Comparison of ENCODE assay signal across 8 cellular contexts in the genomic region with DNA sequence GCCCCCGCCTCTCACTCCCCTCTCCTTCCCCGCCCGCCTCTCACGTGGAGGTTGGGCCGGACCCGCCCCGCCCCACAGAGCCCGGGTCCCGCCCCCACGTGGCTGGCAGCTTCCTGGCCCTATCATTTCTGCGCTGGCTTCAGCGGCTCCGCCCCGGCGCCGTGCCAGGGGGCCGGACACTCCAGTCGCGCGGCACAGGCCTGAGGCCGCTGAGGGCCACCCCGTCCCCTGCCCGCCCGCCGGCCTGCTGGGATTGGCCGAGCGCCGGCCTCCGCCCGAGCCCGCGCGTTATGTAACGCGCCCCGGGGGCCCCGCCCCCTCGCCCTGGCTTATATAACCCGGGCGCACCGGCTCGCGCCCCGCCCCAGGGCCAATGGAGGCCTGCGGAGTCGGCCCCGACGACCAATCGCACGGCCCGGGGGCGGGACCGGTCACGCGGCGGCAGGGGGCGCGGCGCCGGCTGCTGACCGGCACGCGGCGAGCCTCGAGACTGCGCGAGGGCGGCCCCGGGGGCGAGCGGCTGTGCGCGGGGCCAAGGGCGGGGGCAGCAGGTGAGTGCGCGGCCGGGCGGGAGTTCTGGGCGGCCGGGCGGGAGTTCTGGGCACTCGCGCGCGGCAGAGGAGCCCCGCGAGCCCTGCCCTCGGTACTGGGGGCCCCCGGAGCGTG. TPM values are rescaled to one million over a fixed set of nuclear protein-coding genes. Genes with fewer than 3 reads are reported as not detected.
DNase-seq lines count a peak whose midpoint lies in the region; ATAC-seq and TF ChIP-seq lines count a peak whose summit lies in the region.

TSS of gene PER3 (plus strand) at position 466 of the 666 bp plus-strand sequence. CDS start 587 bp downstream, outside the sequence.

- DNase-seq in AG09309 (ENCODE audit: low read depth) = peak; percentile 86
- peak; percentile 92 for DNase-seq in NCI-H345 treated with DMSO at 0.1 percent for 48 hours (lab: John Stamatoyannopoulos, UW; ENCODE audit: unreplicated experiment)
- peak; percentile 79 to 83 for DNase-seq in activated CD4-positive, alpha-beta T cell treated with anti-CD3 and anti-CD28 coated beads for 24 hours (ENCODE audit: low read depth in 2 of 2)
- DNase-seq in cerebellum (ENCODE audit: low spot score) = peak; percentile 96
- peak; percentile 80 for DNase-seq in kidney epithelial cell (ENCODE audit: low read depth)
- peak; percentile 85 to 87 for DNase-seq in stimulated activated CD4-positive, alpha-beta T cell treated with anti-CD3 and anti-CD28 coated beads, Interleukin-15, amount 100 ng/mL, for 1 hour (ENCODE audit: low read depth in 1 of 2, low spot score in 1 of 2)

- in situ Hi-C loops in GM18951 (cut with MboI; ENCODE audit: low sequenced_read_pairs, unreplicated experiment) = no loop called here

- TF ChIP-seq POLR2A in GM18951 (IDR thresholded peaks at IDR 0.05; ENCODE audit: extremely low read depth, insufficient read depth, insufficient read length) = peak; percentile 37

- peak; percentile 92 for ATAC-seq in HG03175 (IDR thresholded peaks at IDR 0.05; ENCODE audit: unreplicated experiment)

- H3K36me3 ChIP-seq in kidney epithelial cell (ENCODE audit: control insufficient read depth, insufficient read depth, low read length) = no peaks in the 10 kb centered on the region

- H3K4me3 ChIP-seq in AG09309 (ENCODE audit: control insufficient read depth, low read depth, low read length) (peak within 1 kb of the TSS; percentile 65), kidney epithelial cell (ENCODE audit: low read depth, low read length) (peak within 1 kb of the TSS; percentile 55)

- H3K27me3 ChIP-seq in kidney epithelial cell (ENCODE audit: control insufficient read depth, insufficient read depth, low read length) = no peaks in the 10 kb centered on the region

- TF ChIP-seq CTCF in AG09309 (IDR thresholded peaks at IDR 0.05; ENCODE audit: control insufficient read depth, insufficient read depth, low read depth, low read length, missing control alignments) (no peak), kidney epithelial cell (IDR thresholded peaks at IDR 0.05; ENCODE audit: insufficient read depth, low read length, poor library complexity, severe bottlenecking) (no peak)

RNA-seq across cellular contexts. Expression of gene PER3, which starts in this region (rescaled TPM):
- 5.8 TPM for total RNA-seq in cerebellum
- 2.9 and 3.8 TPM in 2 replicates for total RNA-seq in kidney epithelial cell

Comparison
In these comparisons a context has a peak if more than half of its experiments do, and no peak if none do; other contexts are left out.
1. Peak in every context shown above with its lines: DNase-seq, ATAC-seq and H3K4me3 ChIP-seq.